14 cellular contexts compared by ENCODE assay signal in the genomic region with DNA sequence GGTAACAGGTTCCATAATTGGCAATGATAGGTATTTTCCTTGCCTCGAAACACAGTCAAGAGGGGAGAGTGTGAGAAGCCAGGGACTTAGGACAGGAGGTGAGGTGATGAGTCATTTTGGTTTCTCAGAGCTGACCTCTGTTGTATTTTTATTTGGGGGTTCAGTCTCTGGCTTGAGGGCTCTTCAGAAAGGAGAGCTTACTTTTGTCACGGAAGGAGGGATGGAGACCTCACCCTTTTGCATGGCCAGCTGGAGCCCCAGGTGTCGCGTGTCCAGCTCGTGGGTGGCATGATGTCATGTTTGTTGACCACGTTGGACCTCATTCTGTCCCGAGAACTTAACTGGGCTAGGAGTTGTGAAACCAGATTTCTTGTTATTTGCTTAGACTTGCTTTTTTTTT.
DNase-seq lines count a peak whose midpoint lies in the region; ATAC-seq lines count a peak whose summit lies in the region.
"Had no signal": no experiment of that assay in that cellular context is flagged by ENCODE, and none has a peak within 500 bp of the region (broad histone marks: within the 10 kb centered on the region; RNA-seq: fewer than 3 reads in every experiment).

No MANE protein-coding gene starts in this region.

- no peaks in the 10 kb centered on the region for H3K27me3 Mint-ChIP-seq in naive B cell
- H3K27me3 Mint-ChIP-seq in naive thymus-derived CD4-positive, alpha-beta T cell: peaks cover 0 to 8% (median 6%) of the 10 kb centered on the region in 5 donors

- DNase-seq in naive B cell (no peak), DMS79 (lab: John Stamatoyannopoulos, UW) (no peak), midbrain (lab: John Stamatoyannopoulos, UW) (no peak)
- DNase-seq in naive thymus-derived CD4-positive, alpha-beta T cell: no peak
- no peak for DNase-seq in stimulated activated CD4-positive, alpha-beta T cell treated with anti-CD3 and anti-CD28 coated beads, Interleukin-2, amount 100 ng/mL, for 48 hours
- DNase-seq: activated T-cell treated with anti-CD3 and anti-CD28 coated beads, Interleukin-2, amount 50 U/mL, for 24 hours; NCI-H510A treated with DMSO at 0.1 percent for 48 hours; spleen; stomach had no signal

- no peaks in the 10 kb centered on the region for H3K36me3 ChIP-seq in naive thymus-derived CD4-positive, alpha-beta T cell (ENCODE audit: control insufficient read depth in 2 of 3, insufficient read depth in 3 of 3, low read length in 3 of 3)
- H3K36me3 ChIP-seq: cardiac muscle cell, spleen, stomach had no signal

- peak overlapping the region in 3 of 6 donors; percentile 28 to 92 (median 67) for H3K27ac Mint-ChIP-seq in naive B cell
- no peak overlapping the region for H3K27ac Mint-ChIP-seq in naive thymus-derived CD4-positive, alpha-beta T cell
- H3K27ac Mint-ChIP-seq: activated T-cell treated with anti-CD3 and anti-CD28 coated beads, Interleukin-2, amount 50 U/mL, for 24 hours; T-helper 2 cell treated with Interferon-gamma antibody and Interleukin-4, amounts not matched to agents 5 μg/mL and 100 μg/mL, for 36 hours had no signal

- ATAC-seq in GM18868 (IDR thresholded peaks at IDR 0.05; ENCODE audit: unreplicated experiment): peak; percentile 41
- ATAC-seq in GM21529 (IDR thresholded peaks at IDR 0.05; ENCODE audit: unreplicated experiment): peak; percentile 58
- ATAC-seq in HG03159 (IDR thresholded peaks at IDR 0.05; ENCODE audit: unreplicated experiment): peak; percentile 57
- ATAC-seq in naive B cell (ENCODE audit: low read depth in 2 of 2): no peak
- no peak for ATAC-seq in naive thymus-derived CD4-positive, alpha-beta T cell

- H3K27me3 ChIP-seq in naive thymus-derived CD4-positive, alpha-beta T cell (ENCODE audit: control insufficient read depth in 2 of 2, insufficient read depth in 2 of 2, low read length in 2 of 2): no peaks in the 10 kb centered on the region
- H3K27me3 ChIP-seq: cardiac muscle cell, spleen, stomach had no signal

- H3K9me3 Mint-ChIP-seq in naive B cell: peaks cover 0 to 4% (median 0%) of the 10 kb centered on the region in 7 donors
- peaks cover 0 to 1% (median 0%) of the 10 kb centered on the region in 11 donors for H3K9me3 Mint-ChIP-seq in naive thymus-derived CD4-positive, alpha-beta T cell
- H3K9me3 Mint-ChIP-seq: activated T-cell treated with anti-CD3 and anti-CD28 coated beads, Interleukin-2, amount 50 U/mL, for 24 hours; T-helper 2 cell treated with Interferon-gamma antibody and Interleukin-4, amounts not matched to agents 5 μg/mL and 100 μg/mL, for 36 hours had no signal

- H3K27ac ChIP-seq in naive thymus-derived CD4-positive, alpha-beta T cell (ENCODE audit: low read depth, low read length): no peak overlapping the region
- H3K27ac ChIP-seq: cardiac muscle cell had no signal

- no peaks in the 10 kb centered on the region for H3K36me3 Mint-ChIP-seq in naive B cell
- H3K36me3 Mint-ChIP-seq in naive thymus-derived CD4-positive, alpha-beta T cell: no peaks in the 10 kb centered on the region

- CTCF ChIA-PET in naive thymus-derived CD4-positive, alpha-beta T cell (lab: Charles Lee): no interaction called here

- peak overlapping the region in 5 of 8 donors; percentile 25 to 81 (median 63) for H3K4me3 Mint-ChIP-seq in naive B cell
- no peak overlapping the region for H3K4me3 Mint-ChIP-seq in naive thymus-derived CD4-positive, alpha-beta T cell
- H3K4me3 Mint-ChIP-seq: activated T-cell treated with anti-CD3 and anti-CD28 coated beads, Interleukin-2, amount 50 U/mL, for 24 hours; T-helper 2 cell treated with Interferon-gamma antibody and Interleukin-4, amounts not matched to agents 5 μg/mL and 100 μg/mL, for 36 hours had no signal

- no peaks in the 10 kb centered on the region for H3K4me1 ChIP-seq in naive thymus-derived CD4-positive, alpha-beta T cell (ENCODE audit: control insufficient read depth in 2 of 2, insufficient read depth in 2 of 2, low read length in 2 of 2)

- no peak overlapping the region for H3K4me3 ChIP-seq in naive thymus-derived CD4-positive, alpha-beta T cell (ENCODE audit: low read length)
- H3K4me3 ChIP-seq: cardiac muscle cell, spleen, stomach had no signal

- peaks cover 82 to 95% (median 94%) of the 10 kb centered on the region in 3 donors for H3K4me1 Mint-ChIP-seq in naive B cell
- H3K4me1 Mint-ChIP-seq in naive thymus-derived CD4-positive, alpha-beta T cell: peaks cover 0 to 22% (median 7%) of the 10 kb centered on the region in 7 donors

- intact Hi-C loops in naive thymus-derived CD4-positive, alpha-beta T cell (cut with micrococcal nuclease): no loop called here

- POLR2A ChIA-PET in naive thymus-derived CD4-positive, alpha-beta T cell (lab: Charles Lee): no interaction called here

- no peaks in the 10 kb centered on the region for H3K9me3 ChIP-seq in naive thymus-derived CD4-positive, alpha-beta T cell (ENCODE audit: control insufficient read depth in 2 of 3, low read length in 3 of 3)
- H3K9me3 ChIP-seq: spleen, stomach had no signal

Comparison
In these comparisons a context has a peak if more than half of its experiments do, and no peak if none do; other contexts are left out.
1. ATAC-seq: peak in GM18868 (single experiment), GM21529 (single experiment) and HG03159 (single experiment); none in naive B cell (0 of 2) and naive thymus-derived CD4-positive, alpha-beta T cell (single experiment).
2. H3K4me3 Mint-ChIP-seq: peak in naive B cell (5 of 8); none in naive thymus-derived CD4-positive, alpha-beta T cell (0 of 10).